ENCODE assay signal across 8 cellular contexts in genomic region chr20:64063389-64064144, GRCh38. TPM values are rescaled to one million over a fixed set of nuclear protein-coding genes. Genes with fewer than 3 reads are reported as not detected.
A peak's percentile ranks its signal among the peaks of the same experiment; 100 is the strongest.
DNase-seq lines count a peak whose midpoint lies in the region; ATAC-seq and TF ChIP-seq lines count a peak whose summit lies in the region.

No MANE protein-coding gene starts in this region.

- H3K4me1 ChIP-seq in CD4-positive, CD25-positive, alpha-beta regulatory T cell (ENCODE audit: control insufficient read depth, insufficient read depth, low read length, poor library complexity, severe bottlenecking) = peaks cover 46% of the 10 kb centered on the region
- H3K4me1 ChIP-seq in HUES64 (ENCODE audit: insufficient read depth, low read length) (peaks cover 4% of the 10 kb centered on the region; the same call in 1 of the 2 replicates), stomach (peaks cover 36 to 47% (median 43%) of the 10 kb centered on the region in 4 donors)

- ATAC-seq in CD4-positive, CD25-positive, alpha-beta regulatory T cell (ENCODE audit: low read depth in 2 of 2) = no peak
- ATAC-seq in GM21786 (IDR thresholded peaks at IDR 0.05; ENCODE audit: unreplicated experiment) = no peak
- no peak for ATAC-seq in HG03439 (IDR thresholded peaks at IDR 0.05; ENCODE audit: unreplicated experiment)

- no peaks in the 10 kb centered on the region for H3K27me3 Mint-ChIP-seq in CD4-positive, CD25-positive, alpha-beta regulatory T cell

- no peaks in the 10 kb centered on the region for H3K36me3 Mint-ChIP-seq in CD4-positive, CD25-positive, alpha-beta regulatory T cell

- 5% methylated on average over 51 of the region's 51 CpGs for WGBS in HUES64
- WGBS in stomach, 5 donors = 3 to 4% (median 3%) methylated on average over 31 to 51 of the region's 51 CpGs

- no peaks in the 10 kb centered on the region for H3K36me3 ChIP-seq in CD4-positive, CD25-positive, alpha-beta regulatory T cell (ENCODE audit: control insufficient read depth, insufficient read depth, low read length)
- H3K36me3 ChIP-seq in HUES64 (ENCODE audit: insufficient read depth, low read length) (no peaks in the 10 kb centered on the region), kidney epithelial cell (ENCODE audit: control insufficient read depth, insufficient read depth, low read length) (no peaks in the 10 kb centered on the region), stomach (no peaks in the 10 kb centered on the region)

- H3K9me3 ChIP-seq in CD4-positive, CD25-positive, alpha-beta regulatory T cell (ENCODE audit: control insufficient read depth in 2 of 2, low read length in 2 of 2) = no peaks in the 10 kb centered on the region
- no peaks in the 10 kb centered on the region for H3K9me3 ChIP-seq in HUES64 (ENCODE audit: insufficient read depth, low read depth, low read length)
- H3K9me3 ChIP-seq in stomach = no peaks in the 10 kb centered on the region

- no peak for TF ChIP-seq POLR2A in stomach (IDR thresholded peaks at IDR 0.05)

- H3K27ac Mint-ChIP-seq in CD4-positive, CD25-positive, alpha-beta regulatory T cell = peak overlapping the region; percentile 65 to 94 (median 88)

- no peaks in the 10 kb centered on the region for H3K27me3 ChIP-seq in CD4-positive, CD25-positive, alpha-beta regulatory T cell (ENCODE audit: control insufficient read depth, insufficient read depth, low read length)
- H3K27me3 ChIP-seq in HUES64 (ENCODE audit: insufficient read depth, low read length) (no peaks in the 10 kb centered on the region), kidney epithelial cell (ENCODE audit: control insufficient read depth, insufficient read depth, low read length) (no peaks in the 10 kb centered on the region), stomach (no peaks in the 10 kb centered on the region)

- intact Hi-C loops in stomach (cut with DNase I; ENCODE audit: low total_unique reads) = no loop called here

- TF ChIP-seq EP300 in stomach (IDR thresholded peaks at IDR 0.05) = no peak

- no peak overlapping the region for H3K27ac ChIP-seq in CD4-positive, CD25-positive, alpha-beta regulatory T cell (ENCODE audit: insufficient read depth, low read length, poor library complexity, severe bottlenecking)
- H3K27ac ChIP-seq in HUES64 (ENCODE audit: low read depth, low read length) (no peak overlapping the region), angular gyrus (ENCODE audit: low read depth, low read length) (peak overlapping the region; percentile 62), stomach (peak overlapping the region; percentile 67 to 87 (median 81))

- no peak overlapping the region for H3K4me3 ChIP-seq in CD4-positive, CD25-positive, alpha-beta regulatory T cell (ENCODE audit: low read depth, low read length)
- peak overlapping the region; percentile 91 for H3K4me3 ChIP-seq in HUES64 (ENCODE audit: low read length)
- H3K4me3 ChIP-seq in kidney epithelial cell (ENCODE audit: low read depth, low read length) = peak overlapping the region; percentile 89
- peak overlapping the region; percentile 68 to 98 (median 96) for H3K4me3 ChIP-seq in stomach

- peak overlapping the region; percentile 60 for H3K9ac ChIP-seq in HUES64 (ENCODE audit: low read depth, low read length)

- H3K4me1 Mint-ChIP-seq in CD4-positive, CD25-positive, alpha-beta regulatory T cell = peaks cover 0 to 53% (median 17%) of the 10 kb centered on the region in 4 donors

- peak overlapping the region; percentile 78 to 89 (median 87) for H3K4me3 Mint-ChIP-seq in CD4-positive, CD25-positive, alpha-beta regulatory T cell

- DNase-seq in CD4-positive, CD25-positive, alpha-beta regulatory T cell = no peak
- no peak for DNase-seq in kidney epithelial cell (ENCODE audit: low read depth)
- no peak for DNase-seq in stomach
- DNase-seq in germinal center (ENCODE audit: low spot score) = no peak

- H3K9me3 Mint-ChIP-seq in CD4-positive, CD25-positive, alpha-beta regulatory T cell = no peaks in the 10 kb centered on the region

- TF ChIP-seq CTCF in kidney epithelial cell (IDR thresholded peaks at IDR 0.05; ENCODE audit: insufficient read depth, low read length, poor library complexity, severe bottlenecking) = no peak
- TF ChIP-seq CTCF in stomach (IDR thresholded peaks at IDR 0.05) = no peak

RNA-seq across cellular contexts. Expression of gene TCEA2, which starts 0.6 kb away (rescaled TPM):
- 24.8 TPM for total RNA-seq in CD4-positive, CD25-positive, alpha-beta regulatory T cell
- 10 to 100 TPM; 17.7 to 27.1 (median 20.9) TPM for polyA plus RNA-seq in CD4-positive, CD25-positive, alpha-beta regulatory T cell
- 31.3 TPM for polyA plus RNA-seq in HUES64 (2013, experiment 1 of 2)
- 39.4 TPM for polyA plus RNA-seq in HUES64 (2013, experiment 2 of 2)
- total RNA-seq in kidney epithelial cell (23.9 and 24.4 TPM in 2 replicates), stomach (10 to 100 TPM in 4 of 5 donors, 1 to 10 TPM in 1; 3.1 to 30.7 (median 22.8) TPM)
- polyA plus RNA-seq in stomach = 10 to 100 TPM; 21.0 to 35.5 (median 30.4) TPM

RNA-seq across cellular contexts. Expression of gene SOX18, which starts 14.1 kb away (rescaled TPM):
- not detected for total RNA-seq in CD4-positive, CD25-positive, alpha-beta regulatory T cell
- polyA plus RNA-seq in CD4-positive, CD25-positive, alpha-beta regulatory T cell = not detected
- polyA plus RNA-seq in HUES64 (2013, experiment 1 of 2) = 0.15 TPM
- 0.32 TPM for polyA plus RNA-seq in HUES64 (2013, experiment 2 of 2)
- total RNA-seq in kidney epithelial cell (0.04 and 0.07 TPM in 2 replicates), stomach (10 to 100 TPM in 2 of 5 donors, 1 to 10 TPM in 2, under 1 TPM in 1; 0.58 to 26.6 (median 8.9) TPM)
- polyA plus RNA-seq in stomach = 10 to 100 TPM in 1 of 3 donors, 1 to 10 TPM in 2; 6.2 to 15.2 (median 8.4) TPM

RNA-seq across cellular contexts. Expression of gene RGS19, which starts 15.8 kb away (rescaled TPM):
- 50.7 TPM for total RNA-seq in CD4-positive, CD25-positive, alpha-beta regulatory T cell
- 100 to 1,000 TPM in 2 of 4 donors, 10 to 100 TPM in 2; 79.4 to 105 (median 95.0) TPM for polyA plus RNA-seq in CD4-positive, CD25-positive, alpha-beta regulatory T cell
- polyA plus RNA-seq in HUES64 (2013, experiment 1 of 2) = 8.5 TPM
- 11.2 TPM for polyA plus RNA-seq in HUES64 (2013, experiment 2 of 2)
- total RNA-seq in kidney epithelial cell (13.1 and 14.1 TPM in 2 replicates), stomach (10 to 100 TPM in 1 of 5 donors, 1 to 10 TPM in 1, not detected in 3; 3.1 to 10.1 TPM)
- polyA plus RNA-seq in stomach = 10 to 100 TPM in 2 of 3 donors, 1 to 10 TPM in 1; 8.1 to 17.2 (median 13.1) TPM

RNA-seq across cellular contexts. Expression of gene OPRL1, which starts 16.3 kb away (rescaled TPM):
- total RNA-seq in CD4-positive, CD25-positive, alpha-beta regulatory T cell = 1.3 TPM
- polyA plus RNA-seq in CD4-positive, CD25-positive, alpha-beta regulatory T cell = 1 to 10 TPM in 1 of 4 donors, under 1 TPM in 3; 0.58 to 1.1 (median 0.59) TPM
- polyA plus RNA-seq in HUES64 (2013, experiment 1 of 2) = 0.40 TPM
- 0.63 TPM for polyA plus RNA-seq in HUES64 (2013, experiment 2 of 2)
- total RNA-seq in kidney epithelial cell (0.21 and 0.68 TPM in 2 replicates), stomach (1 to 10 TPM in 1 of 5 donors, under 1 TPM in 1, not detected in 3; 0.55 to 4.7 TPM)
- polyA plus RNA-seq in stomach = under 1 TPM in 2 of 3 donors, not detected in 1; 0.18 to 0.25 TPM

RNA-seq across cellular contexts. Expression of gene LKAAEAR1, which starts 20.6 kb away (rescaled TPM):
- total RNA-seq in CD4-positive, CD25-positive, alpha-beta regulatory T cell = not detected
- 1 to 10 TPM in 1 of 4 donors, under 1 TPM in 1, not detected in 2; 0.42 to 1.4 TPM for polyA plus RNA-seq in CD4-positive, CD25-positive, alpha-beta regulatory T cell
- polyA plus RNA-seq in HUES64 (2013, experiment 1 of 2) = 0.40 TPM
- not detected for polyA plus RNA-seq in HUES64 (2013, experiment 2 of 2)
- total RNA-seq in kidney epithelial cell (not detected in 2 replicates), stomach (not detected)
- polyA plus RNA-seq in stomach = under 1 TPM in 1 of 3 donors, not detected in 2; 0.23 TPM

Comparison
In these comparisons a context has a peak if more than half of its experiments do, and no peak if none do; other contexts are left out.
1. H3K27ac ChIP-seq: peak in angular gyrus (single experiment) and stomach (5 of 5); none in CD4-positive, CD25-positive, alpha-beta regulatory T cell (single experiment) and HUES64 (single experiment).